In genomic region chr3:138944842-138945645, GRCh38 we compare ENCODE assay signal across 8 cellular contexts. TPM values are rescaled to one million over a fixed set of nuclear protein-coding genes. Genes with fewer than 3 reads are reported as not detected.
A peak's percentile ranks its signal among the peaks of the same experiment; 100 is the strongest.
DNase-seq lines count a peak whose midpoint lies in the region; ATAC-seq and TF ChIP-seq lines count a peak whose summit lies in the region.

No MANE protein-coding gene starts in this region.

- ATAC-seq in GM21526 (IDR thresholded peaks at IDR 0.05; ENCODE audit: low FRiP score, unreplicated experiment) (no peak), HG03108 (IDR thresholded peaks at IDR 0.05; ENCODE audit: unreplicated experiment) (no peak)

- H3K27me3 ChIP-seq in stomach: peaks cover 71 to 100% (median 100%) of the 10 kb centered on the region in 3 donors

- H3K4me3 ChIP-seq in stomach: peak overlapping the region; percentile 20 to 58 (median 46)

- peaks cover 9% of the 10 kb centered on the region for H3K36me3 Mint-ChIP-seq in activated CD4-positive, alpha-beta T cell treated with anti-CD3 and anti-CD28 coated beads, Interleukin-2, amount 10 ng/mL, durations not matched to agents 24 days and 14 days (ENCODE audit: low read depth)
- no peaks in the 10 kb centered on the region for H3K36me3 Mint-ChIP-seq in activated T-helper 1 cell treated with anti-CD3 and anti-CD28 coated beads, Interleukin-12 subunit alpha, Interleukin-12 subunit beta, Interleukin-2, Interleukin-4 antibody, amounts not matched to agents 30 ng/mL and 10 ng/mL and 1 ng/mL, durations not matched to agents 14 hours and 24 hours and 36 hours (ENCODE audit: low read depth)

- peak overlapping the region; percentile 79 for H3K4me3 Mint-ChIP-seq in activated CD4-positive, alpha-beta T cell treated with anti-CD3 and anti-CD28 coated beads, Interleukin-2, amount 10 ng/mL, durations not matched to agents 24 days and 14 days
- H3K4me3 Mint-ChIP-seq in activated T-helper 1 cell treated with anti-CD3 and anti-CD28 coated beads, Interleukin-12 subunit alpha, Interleukin-12 subunit beta, Interleukin-2, Interleukin-4 antibody, amounts not matched to agents 30 ng/mL and 10 ng/mL and 1 ng/mL, durations not matched to agents 14 hours and 24 hours and 36 hours: peak overlapping the region; percentile 81

- H3K36me3 ChIP-seq in stomach: no peaks in the 10 kb centered on the region

- peaks cover 81% of the 10 kb centered on the region for H3K27me3 Mint-ChIP-seq in activated CD4-positive, alpha-beta T cell treated with anti-CD3 and anti-CD28 coated beads, Interleukin-2, amount 10 ng/mL, durations not matched to agents 24 days and 14 days
- peaks cover 84% of the 10 kb centered on the region for H3K27me3 Mint-ChIP-seq in activated T-helper 1 cell treated with anti-CD3 and anti-CD28 coated beads, Interleukin-12 subunit alpha, Interleukin-12 subunit beta, Interleukin-2, Interleukin-4 antibody, amounts not matched to agents 30 ng/mL and 10 ng/mL and 1 ng/mL, durations not matched to agents 14 hours and 24 hours and 36 hours (ENCODE audit: insufficient read depth)

- no peak overlapping the region for H3K27ac ChIP-seq in stomach

- H3K27ac Mint-ChIP-seq in activated CD4-positive, alpha-beta T cell treated with anti-CD3 and anti-CD28 coated beads, Interleukin-2, amount 10 ng/mL, durations not matched to agents 24 days and 14 days: peak overlapping the region; percentile 85
- peak overlapping the region; percentile 87 for H3K27ac Mint-ChIP-seq in activated T-helper 1 cell treated with anti-CD3 and anti-CD28 coated beads, Interleukin-12 subunit alpha, Interleukin-12 subunit beta, Interleukin-2, Interleukin-4 antibody, amounts not matched to agents 30 ng/mL and 10 ng/mL and 1 ng/mL, durations not matched to agents 14 hours and 24 hours and 36 hours

- 1 to 5% (median 4%) methylated on average over 60 to 83 of the region's 83 CpGs for WGBS in stomach, 5 donors

- TF ChIP-seq POLR2A in stomach (IDR thresholded peaks at IDR 0.05): no peak

- no peak for TF ChIP-seq CTCF in stomach (IDR thresholded peaks at IDR 0.05)

- peaks cover 16% of the 10 kb centered on the region for H3K4me1 Mint-ChIP-seq in activated CD4-positive, alpha-beta T cell treated with anti-CD3 and anti-CD28 coated beads, Interleukin-2, amount 10 ng/mL, durations not matched to agents 24 days and 14 days
- H3K4me1 Mint-ChIP-seq in activated T-helper 1 cell treated with anti-CD3 and anti-CD28 coated beads, Interleukin-12 subunit alpha, Interleukin-12 subunit beta, Interleukin-2, Interleukin-4 antibody, amounts not matched to agents 30 ng/mL and 10 ng/mL and 1 ng/mL, durations not matched to agents 14 hours and 24 hours and 36 hours (ENCODE audit: low read depth): peaks cover 22% of the 10 kb centered on the region

- TF ChIP-seq EP300 in stomach (IDR thresholded peaks at IDR 0.05): no peak

- intact Hi-C loops in activated CD4-positive, alpha-beta T cell treated with anti-CD3 and anti-CD28 coated beads, Interleukin-2, amount 10 ng/mL, durations not matched to agents 24 days and 14 days (cut with micrococcal nuclease): loop anchor here (5.0 kb wide), 1 partner anchor 1173 kb away; no protein-coding TSS in a partner anchor
- intact Hi-C loops in activated T-helper 1 cell treated with anti-CD3 and anti-CD28 coated beads, Interleukin-12 subunit alpha, Interleukin-12 subunit beta, Interleukin-2, Interleukin-4 antibody, amounts not matched to agents 30 ng/mL and 10 ng/mL and 1 ng/mL, durations not matched to agents 14 hours and 24 hours and 36 hours (cut with micrococcal nuclease): loop anchor here (1.0 kb wide), 1 partner anchor 9 kb away; no protein-coding TSS in a partner anchor
- intact Hi-C loops in stomach (cut with DNase I; ENCODE audit: low total_unique reads): no loop called here

- H3K9me3 ChIP-seq in stomach: no peaks in the 10 kb centered on the region

- peaks cover 3% of the 10 kb centered on the region for H3K9me3 Mint-ChIP-seq in activated CD4-positive, alpha-beta T cell treated with anti-CD3 and anti-CD28 coated beads, Interleukin-2, amount 10 ng/mL, durations not matched to agents 24 days and 14 days
- H3K9me3 Mint-ChIP-seq in activated T-helper 1 cell treated with anti-CD3 and anti-CD28 coated beads, Interleukin-12 subunit alpha, Interleukin-12 subunit beta, Interleukin-2, Interleukin-4 antibody, amounts not matched to agents 30 ng/mL and 10 ng/mL and 1 ng/mL, durations not matched to agents 14 hours and 24 hours and 36 hours: no peaks in the 10 kb centered on the region

- H3K4me1 ChIP-seq in stomach: peaks cover 38 to 51% (median 47%) of the 10 kb centered on the region in 4 donors

- DNase-seq in activated CD4-positive, alpha-beta T cell treated with anti-CD3 and anti-CD28 coated beads, Interleukin-2, amount 10 ng/mL, durations not matched to agents 24 days and 14 days: peak; percentile 76
- no peak for DNase-seq in activated CD4-positive, alpha-beta T cell treated with anti-CD3 and anti-CD28 coated beads for 4 hours
- DNase-seq in activated T-helper 1 cell treated with anti-CD3 and anti-CD28 coated beads, Interleukin-12 subunit alpha, Interleukin-12 subunit beta, Interleukin-2, Interleukin-4 antibody, amounts not matched to agents 30 ng/mL and 10 ng/mL and 1 ng/mL, durations not matched to agents 14 hours and 24 hours and 36 hours (ENCODE audit: low spot score): no peak
- DNase-seq in iPS-NIHi11 (ENCODE audit: low spot score) (peak; percentile 37), stomach (no peak)
- DNase-seq in activated CD4-positive, CD25-positive, alpha-beta regulatory T cell treated with anti-CD3 and anti-CD28 coated beads, Interleukin-2, amount 50 U/mL, for 72 hours: no peak

RNA-seq across cellular contexts. Expression of gene FOXL2, which starts 1.9 kb away (rescaled TPM):
- not detected in 2 replicates for total RNA-seq in activated CD4-positive, alpha-beta T cell treated with anti-CD3 and anti-CD28 coated beads, Interleukin-2, amount 10 ng/mL, durations not matched to agents 24 days and 14 days
- total RNA-seq in activated T-helper 1 cell treated with anti-CD3 and anti-CD28 coated beads, Interleukin-12 subunit alpha, Interleukin-12 subunit beta, Interleukin-2, Interleukin-4 antibody, amounts not matched to agents 30 ng/mL and 10 ng/mL and 1 ng/mL, durations not matched to agents 14 hours and 24 hours and 36 hours: not detected in 2 replicates
- total RNA-seq in stomach: not detected
- polyA plus RNA-seq in stomach: not detected

RNA-seq across cellular contexts. Expression of gene FOXL2NB, which starts 2.0 kb away (rescaled TPM):
- total RNA-seq in activated CD4-positive, alpha-beta T cell treated with anti-CD3 and anti-CD28 coated beads, Interleukin-2, amount 10 ng/mL, durations not matched to agents 24 days and 14 days: not detected in 2 replicates
- total RNA-seq in activated T-helper 1 cell treated with anti-CD3 and anti-CD28 coated beads, Interleukin-12 subunit alpha, Interleukin-12 subunit beta, Interleukin-2, Interleukin-4 antibody, amounts not matched to agents 30 ng/mL and 10 ng/mL and 1 ng/mL, durations not matched to agents 14 hours and 24 hours and 36 hours: not detected in 2 replicates
- total RNA-seq in stomach: not detected
- under 1 TPM in 1 of 3 donors, not detected in 2; 0.03 TPM for polyA plus RNA-seq in stomach

Comparison
In these comparisons a context has a peak if more than half of its experiments do, and no peak if none do; other contexts are left out.
1. DNase-seq: peak in activated CD4-positive, alpha-beta T cell treated with anti-CD3 and anti-CD28 coated beads, Interleukin-2, amount 10 ng/mL, durations not matched to agents 24 days and 14 days (single experiment) and iPS-NIHi11 (single experiment); none in activated CD4-positive, alpha-beta T cell treated with anti-CD3 and anti-CD28 coated beads for 4 hours (0 of 2), activated T-helper 1 cell treated with anti-CD3 and anti-CD28 coated beads, Interleukin-12 subunit alpha, Interleukin-12 subunit beta, Interleukin-2, Interleukin-4 antibody, amounts not matched to agents 30 ng/mL and 10 ng/mL and 1 ng/mL, durations not matched to agents 14 hours and 24 hours and 36 hours (single experiment), stomach (single experiment) and activated CD4-positive, CD25-positive, alpha-beta regulatory T cell treated with anti-CD3 and anti-CD28 coated beads, Interleukin-2, amount 50 U/mL, for 72 hours (single experiment).